ENCODE assay signal across 15 cellular contexts in genomic region chrX:140504371-140505324, GRCh38. TPM values are rescaled to one million over a fixed set of nuclear protein-coding genes. Genes with fewer than 3 reads are reported as not detected.
DNase-seq lines count a peak whose midpoint lies in the region; ATAC-seq and TF ChIP-seq lines count a peak whose summit lies in the region.
"Had no signal": no experiment of that assay in that cellular context is flagged by ENCODE, and none has a peak within 500 bp of the region (broad histone marks: within the 10 kb centered on the region; RNA-seq: fewer than 3 reads in every experiment).

Gene SOX3 (minus strand): TSS chrX:140505069. CDS start chrX:140505060, 9 bp downstream.

- H3K23ac ChIP-seq in trophoblast cell (ENCODE audit: low read length): no peak within 1 kb of the TSS

- H3K9ac ChIP-seq in fibroblast of lung (ENCODE audit: insufficient read depth, low read length) (no peak within 1 kb of the TSS), trophoblast cell (ENCODE audit: low read length) (no peak within 1 kb of the TSS)

- no peak within 1 kb of the TSS for H2BK5ac ChIP-seq in trophoblast cell (ENCODE audit: low read depth, low read length, poor library complexity)

- H3K27ac ChIP-seq in AG04450 (ENCODE audit: low read depth, low read length) (no peak within 1 kb of the TSS), fibroblast of lung (ENCODE audit: insufficient read depth, low read length) (no peak within 1 kb of the TSS), trophoblast cell (ENCODE audit: low read depth, low read length) (no peak within 1 kb of the TSS)
- H3K27ac ChIP-seq: epithelial cell of prostate had no signal

- H4K12ac ChIP-seq in trophoblast cell (ENCODE audit: low read depth, low read length): no peak within 1 kb of the TSS

- no peaks in the 10 kb centered on the region for H3K36me3 ChIP-seq in fibroblast of lung (ENCODE audit: control insufficient read depth, insufficient read depth, low read length)
- no peaks in the 10 kb centered on the region for H3K36me3 ChIP-seq in trophoblast cell (ENCODE audit: control insufficient read depth in 1 of 2, insufficient read depth in 2 of 2, low read length in 2 of 2)

- H2BK120ac ChIP-seq in trophoblast cell (ENCODE audit: insufficient read depth, low read length, poor library complexity): no peak within 1 kb of the TSS

- H3K79me2 ChIP-seq in fibroblast of lung (ENCODE audit: control insufficient read depth, insufficient read depth, low read length) (no peaks in the 10 kb centered on the region), trophoblast cell (ENCODE audit: control insufficient read depth, insufficient read depth, low read length, poor library complexity) (no peaks in the 10 kb centered on the region)

- H3K27me3 ChIP-seq in AG04450 (ENCODE audit: control insufficient read depth, insufficient read depth, low read length): peaks cover 57% of the 10 kb centered on the region
- H3K27me3 ChIP-seq in fibroblast of lung (ENCODE audit: control insufficient read depth, insufficient read depth, low read length): peaks cover 46% of the 10 kb centered on the region
- H3K27me3 ChIP-seq in trophoblast cell (ENCODE audit: insufficient read depth, low read length): peaks cover 40% of the 10 kb centered on the region

- no peak for ATAC-seq in GM19463 (IDR thresholded peaks at IDR 0.05; ENCODE audit: unreplicated experiment)
- ATAC-seq: activated naive CD8-positive, alpha-beta T cell treated with anti-CD3 and anti-CD28 coated beads, Interleukin-2, amount 50 U/mL, for 24 hours had no signal

- H3K4me2 ChIP-seq in fibroblast of lung (ENCODE audit: extremely low read depth, insufficient read depth, low read length) (peak within 1 kb of the TSS; percentile 25), trophoblast cell (ENCODE audit: low read length) (peak within 1 kb of the TSS; percentile 82)

- H3K9me3 ChIP-seq in AG04450 (ENCODE audit: control insufficient read depth, insufficient read depth, low read length): no peaks in the 10 kb centered on the region; the same call in 1 of the 2 replicates
- no peaks in the 10 kb centered on the region for H3K9me3 ChIP-seq in fibroblast of lung (ENCODE audit: control insufficient read depth, insufficient read depth, low read depth, low read length)
- no peaks in the 10 kb centered on the region for H3K9me3 ChIP-seq in trophoblast cell (ENCODE audit: insufficient read depth, low read depth, low read length)

- CTCF ChIA-PET in AG04450 (lab: Charles Lee): no interaction called here

- no peak within 1 kb of the TSS for H2AK5ac ChIP-seq in trophoblast cell (ENCODE audit: low read length)

- H2AFZ ChIP-seq in fibroblast of lung (ENCODE audit: low read length) (no peak within 1 kb of the TSS), trophoblast cell (ENCODE audit: insufficient read depth, low read length, poor library complexity) (peak within 1 kb of the TSS; percentile 94)

- no CpG with 5 or more reads among the region's 87 CpGs for WGBS in trophoblast cell (ENCODE audit: extremely low coverage, insufficient coverage, insufficient read length)

- H2BK12ac ChIP-seq in trophoblast cell (ENCODE audit: low read length): no peak within 1 kb of the TSS

- H3K4me1 ChIP-seq in fibroblast of lung (ENCODE audit: control insufficient read depth, extremely low read depth, insufficient read depth, low read length) (no peaks in the 10 kb centered on the region), trophoblast cell (ENCODE audit: control insufficient read depth in 1 of 2, insufficient read depth in 2 of 2, low read length in 2 of 2) (peaks cover 9 to 28% of the 10 kb centered on the region in 2 experiments)

- H3K79me1 ChIP-seq in trophoblast cell (ENCODE audit: low read length): peaks cover 2% of the 10 kb centered on the region

- H3K4me3 ChIP-seq in AG04450 (ENCODE audit: low read depth, low read length) (peak within 1 kb of the TSS; percentile 32; the same call in 1 of the 2 replicates), fibroblast of lung (replicated peaks in 1 of 4; ENCODE audit: control extremely low read depth in 1 of 4, insufficient read depth in 1 of 4, low read depth in 3 of 4, low read length in 4 of 4) (no peak within 1 kb of the TSS), trophoblast cell (ENCODE audit: low read depth, low read length) (peak within 1 kb of the TSS; percentile 64)

- H4K91ac ChIP-seq in trophoblast cell (ENCODE audit: low read depth, low read length): no peak within 1 kb of the TSS

- H3K14ac ChIP-seq in trophoblast cell (ENCODE audit: low read length): no peak within 1 kb of the TSS

- H3K18ac ChIP-seq in trophoblast cell (ENCODE audit: low read length): no peak within 1 kb of the TSS

- TF ChIP-seq CTCF in AG04450 (IDR thresholded peaks at IDR 0.05; ENCODE audit: low read depth, low read length) (no peak), fibroblast of lung (conservative IDR thresholded peaks at IDR 0.05 in 1 of 2, IDR thresholded peaks at IDR 0.05 in 1 of 2; ENCODE audit: low read depth in 1 of 2, low read length in 2 of 2) (no peak)

- H4K8ac ChIP-seq in trophoblast cell (ENCODE audit: low read depth, low read length): no peak within 1 kb of the TSS

- no peaks in the 10 kb centered on the region for H4K20me1 ChIP-seq in fibroblast of lung (ENCODE audit: control insufficient read depth, extremely low read depth, insufficient read depth, low read length)

- POLR2A ChIA-PET in AG04450 (lab: Yijun Ruan, JAX): no interaction called here

- DNase-seq in AG04450 (ENCODE audit: low read depth, low spot score) (no peak), NCI-H1930 (lab: John Stamatoyannopoulos, UW) (peak; percentile 78 to 79), fibroblast of lung (ENCODE audit: low read depth in 2 of 2) (no peak), trophoblast cell (no peak), cerebellum (ENCODE audit: low spot score) (no peak), NCI-H526 treated with DMSO at 0.1 percent for 48 hours (lab: John Stamatoyannopoulos, UW) (no peak)
- no peak for DNase-seq in activated CD4-positive, alpha-beta T cell treated with anti-CD3 and anti-CD28 coated beads, Interleukin-2, amount 50 U/mL, for 1 hour
- DNase-seq: activated naive CD8-positive, alpha-beta T cell treated with anti-CD3 and anti-CD28 coated beads, Interleukin-2, amount 50 U/mL, for 24 hours; CD4-positive, alpha-beta T cell; HCEC 1CT; NCI-H1048; NCI-H524 treated with DMSO at 0.1 percent for 48 hours had no signal

- H3K4ac ChIP-seq in trophoblast cell (ENCODE audit: low read depth, low read length): no peak within 1 kb of the TSS

RNA-seq across cellular contexts. Expression of gene SOX3, which starts in this region (rescaled TPM):
- polyA plus RNA-seq in AG04450 (2011; rRNA removed) (not detected in 2 replicates), fibroblast of lung (0.02 and 0.03 TPM in 2 replicates)
- polyA minus RNA-seq in AG04450 (2011; rRNA and poly(A)+ RNA removed): not detected in 2 replicates
- total RNA-seq in fibroblast of lung (not detected in 2 replicates), cerebellum (1.5 TPM)
- polyA plus RNA-seq in fibroblast of lung (2012): 0.06 TPM in 1 of 2 replicates, not detected in the other
- polyA minus RNA-seq in fibroblast of lung (ENCODE audit: low replicate concordance): not detected in 2 replicates
- 0.26 and 0.27 TPM in 2 replicates for polyA plus RNA-seq in trophoblast cell (2013)
- total RNA-seq: CD4-positive, alpha-beta T cell; liver had no signal
- polyA plus RNA-seq: liver had no signal

Comparison
In these comparisons a context has a peak if more than half of its experiments do, and no peak if none do; other contexts are left out.
1. DNase-seq: peak in NCI-H1930 (2 of 2); none in AG04450 (single experiment), fibroblast of lung (0 of 2), trophoblast cell (0 of 2), cerebellum (single experiment), NCI-H526 treated with DMSO at 0.1 percent for 48 hours (single experiment) and activated CD4-positive, alpha-beta T cell treated with anti-CD3 and anti-CD28 coated beads, Interleukin-2, amount 50 U/mL, for 1 hour (single experiment).
2. H3K4me3 ChIP-seq: peak in AG04450 (single experiment) and trophoblast cell (single experiment); none in fibroblast of lung (0 of 4).